ENCODE assay signal across 11 cellular contexts in the genomic region with DNA sequence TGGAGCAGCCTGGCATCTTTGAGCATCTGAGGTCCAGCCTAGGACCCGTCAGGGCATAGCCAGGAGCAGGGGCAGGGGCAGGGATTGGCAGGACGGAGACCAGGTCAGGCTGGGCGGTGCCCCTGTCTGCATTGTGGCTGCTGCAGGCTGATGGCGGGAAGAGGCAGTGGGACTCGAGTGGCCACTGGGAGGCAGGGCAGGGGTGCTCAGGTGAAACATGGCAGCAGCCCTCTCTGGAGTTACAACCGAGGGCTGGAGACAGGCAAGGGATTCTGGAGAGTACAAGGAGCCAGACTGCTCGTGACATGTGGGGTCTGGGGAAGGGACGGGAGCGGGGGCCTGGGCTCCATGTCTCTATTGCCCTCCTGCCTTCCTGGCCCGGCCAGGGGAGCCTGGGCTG.
A peak's percentile ranks its signal among the peaks of the same experiment; 100 is the strongest.
DNase-seq lines count a peak whose midpoint lies in the region; ATAC-seq, FAIRE-seq and TF ChIP-seq lines count a peak whose summit lies in the region.
"Had no signal": no experiment of that assay in that cellular context is flagged by ENCODE, and none has a peak within 500 bp of the region (broad histone marks: within the 10 kb centered on the region; RNA-seq: fewer than 3 reads in every experiment).

No MANE protein-coding gene starts in this region.

- 30 to 57% (median 50%) methylated on average over 9 to 10 of the region's 10 CpGs for WGBS in small intestine, 3 donors

- H3K4me1 Mint-ChIP-seq in activated CD8-positive, alpha-beta T cell treated with anti-CD3 and anti-CD28 coated beads for 36 hours (ENCODE audit: low read depth), result peaks cover 11% of the 10 kb centered on the region
- peaks cover 12% of the 10 kb centered on the region for H3K4me1 Mint-ChIP-seq in activated CD8-positive, alpha-beta T cell treated with anti-CD3 and anti-CD28 coated beads, Interleukin-2, amount 10 ng/mL, durations not matched to agents 7 days and 5 days (ENCODE audit: low read depth)
- peaks cover 8% of the 10 kb centered on the region for H3K4me1 Mint-ChIP-seq in endothelial cell (ENCODE audit: unreplicated experiment)

- POLR2A ChIA-PET in activated CD8-positive, alpha-beta T cell treated with anti-CD3 and anti-CD28 coated beads for 36 hours (lab: Charles Lee), result no interaction called here
- POLR2A ChIA-PET in activated CD8-positive, alpha-beta T cell treated with anti-CD3 and anti-CD28 coated beads, Interleukin-2, amount 10 ng/mL, durations not matched to agents 7 days and 5 days (lab: Charles Lee), result no interaction called here

- peaks cover 11% of the 10 kb centered on the region for H3K9me3 Mint-ChIP-seq in activated CD8-positive, alpha-beta T cell treated with anti-CD3 and anti-CD28 coated beads for 36 hours
- H3K9me3 Mint-ChIP-seq in activated CD8-positive, alpha-beta T cell treated with anti-CD3 and anti-CD28 coated beads, Interleukin-2, amount 10 ng/mL, durations not matched to agents 7 days and 5 days (ENCODE audit: insufficient read depth), result no peaks in the 10 kb centered on the region
- no peaks in the 10 kb centered on the region for H3K9me3 Mint-ChIP-seq in endothelial cell (ENCODE audit: unreplicated experiment)

- peak; percentile 30 for DNase-seq in activated CD8-positive, alpha-beta T cell treated with anti-CD3 and anti-CD28 coated beads for 36 hours
- DNase-seq in activated CD8-positive, alpha-beta T cell treated with anti-CD3 and anti-CD28 coated beads, Interleukin-2, amount 10 ng/mL, durations not matched to agents 7 days and 5 days, result no peak
- peak; percentile 15 for DNase-seq in NCI-H774 (lab: John Stamatoyannopoulos, UW)
- peak; percentile 18 for DNase-seq in endothelial cell (ENCODE audit: low spot score)
- DNase-seq in small intestine, result peak; percentile 3
- no peak for DNase-seq in mesenteric fat pad (ENCODE audit: low spot score)
- DNase-seq in mucosa of descending colon, result no peak
- DNase-seq: activated CD4-positive, CD25-positive, alpha-beta regulatory T cell; NCI-H2029 treated with DMSO at 0.1 percent for 48 hours had no signal

- H3K27me3 ChIP-seq in small intestine (ENCODE audit: control insufficient read depth in 2 of 2, insufficient read depth in 2 of 2, low read length in 2 of 2), result peaks cover 0 to 2% of the 10 kb centered on the region in 2 donors

- no peak for TF ChIP-seq CTCF in activated CD8-positive, alpha-beta T cell treated with anti-CD3 and anti-CD28 coated beads for 36 hours (IDR thresholded peaks at IDR 0.05)
- no peak for TF ChIP-seq CTCF in endothelial cell (IDR thresholded peaks at IDR 0.05; ENCODE audit: unreplicated experiment)
- TF ChIP-seq CTCF in mucosa of descending colon (IDR thresholded peaks at IDR 0.05), result no peak

- no peaks in the 10 kb centered on the region for H3K36me3 Mint-ChIP-seq in activated CD8-positive, alpha-beta T cell treated with anti-CD3 and anti-CD28 coated beads for 36 hours (ENCODE audit: low read depth)
- H3K36me3 Mint-ChIP-seq in activated CD8-positive, alpha-beta T cell treated with anti-CD3 and anti-CD28 coated beads, Interleukin-2, amount 10 ng/mL, durations not matched to agents 7 days and 5 days (ENCODE audit: low read depth), result no peaks in the 10 kb centered on the region
- no peaks in the 10 kb centered on the region for H3K36me3 Mint-ChIP-seq in endothelial cell (ENCODE audit: low read depth, unreplicated experiment)
- H3K36me3 Mint-ChIP-seq: brain had no signal

- no peaks in the 10 kb centered on the region for H3K4me1 ChIP-seq in small intestine (ENCODE audit: control insufficient read depth in 2 of 2, insufficient read depth in 1 of 2, low read depth in 1 of 2, low read length in 1 of 2)
- no peaks in the 10 kb centered on the region for H3K4me1 ChIP-seq in mucosa of descending colon (ENCODE audit: low read depth)

- H3K27ac ChIP-seq in small intestine (ENCODE audit: low read depth in 1 of 2, low read length in 1 of 2), result no peak overlapping the region

- peaks cover 9% of the 10 kb centered on the region for H3K27me3 Mint-ChIP-seq in activated CD8-positive, alpha-beta T cell treated with anti-CD3 and anti-CD28 coated beads for 36 hours
- H3K27me3 Mint-ChIP-seq in activated CD8-positive, alpha-beta T cell treated with anti-CD3 and anti-CD28 coated beads, Interleukin-2, amount 10 ng/mL, durations not matched to agents 7 days and 5 days (ENCODE audit: low read depth), result peaks cover 4% of the 10 kb centered on the region
- H3K27me3 Mint-ChIP-seq in endothelial cell (ENCODE audit: unreplicated experiment), result peaks cover 7% of the 10 kb centered on the region

- H3K9me3 ChIP-seq in small intestine (ENCODE audit: control insufficient read depth, low read depth) (peaks cover 4% of the 10 kb centered on the region), mucosa of descending colon (no peaks in the 10 kb centered on the region)

- H3K36me3 ChIP-seq in small intestine (ENCODE audit: control insufficient read depth in 2 of 2, insufficient read depth in 2 of 2, low read length in 2 of 2), result no peaks in the 10 kb centered on the region
- no peaks in the 10 kb centered on the region for H3K36me3 ChIP-seq in mucosa of descending colon (ENCODE audit: low read depth)

- CTCF ChIA-PET in activated CD8-positive, alpha-beta T cell treated with anti-CD3 and anti-CD28 coated beads for 36 hours (lab: Charles Lee), result no interaction called here
- CTCF ChIA-PET in activated CD8-positive, alpha-beta T cell treated with anti-CD3 and anti-CD28 coated beads, Interleukin-2, amount 10 ng/mL, durations not matched to agents 7 days and 5 days (lab: Charles Lee), result no interaction called here

- no peak overlapping the region for H3K4me3 ChIP-seq in small intestine (ENCODE audit: low read depth in 1 of 2, low read length in 2 of 2)
- H3K4me3 ChIP-seq in mucosa of descending colon, result no peak overlapping the region

- intact Hi-C loops in activated CD8-positive, alpha-beta T cell treated with anti-CD3 and anti-CD28 coated beads for 36 hours (cut with micrococcal nuclease), result no loop called here
- intact Hi-C loops in mucosa of descending colon (cut with DNase I, micrococcal nuclease), result no loop called here

- no peak for FAIRE-seq in small intestine (lab: Jason Lieb, UNC)

- H3K4me3 Mint-ChIP-seq in activated CD8-positive, alpha-beta T cell treated with anti-CD3 and anti-CD28 coated beads for 36 hours, result no peak overlapping the region
- no peak overlapping the region for H3K4me3 Mint-ChIP-seq in activated CD8-positive, alpha-beta T cell treated with anti-CD3 and anti-CD28 coated beads, Interleukin-2, amount 10 ng/mL, durations not matched to agents 7 days and 5 days
- H3K4me3 Mint-ChIP-seq in endothelial cell (ENCODE audit: unreplicated experiment), result no peak overlapping the region
- H3K4me3 Mint-ChIP-seq: brain had no signal

- no peak overlapping the region for H3K27ac Mint-ChIP-seq in activated CD8-positive, alpha-beta T cell treated with anti-CD3 and anti-CD28 coated beads for 36 hours
- no peak overlapping the region for H3K27ac Mint-ChIP-seq in activated CD8-positive, alpha-beta T cell treated with anti-CD3 and anti-CD28 coated beads, Interleukin-2, amount 10 ng/mL, durations not matched to agents 7 days and 5 days
- H3K27ac Mint-ChIP-seq in endothelial cell (ENCODE audit: unreplicated experiment), result no peak overlapping the region

- no peak for ATAC-seq in activated CD8-positive, alpha-beta T cell treated with anti-CD3 and anti-CD28 coated beads for 36 hours
- no peak for ATAC-seq in activated CD8-positive, alpha-beta T cell treated with anti-CD3 and anti-CD28 coated beads, Interleukin-2, amount 10 ng/mL, durations not matched to agents 7 days and 5 days
- ATAC-seq in HG03442 (IDR thresholded peaks at IDR 0.05; ENCODE audit: unreplicated experiment) (no peak), mucosa of descending colon (no peak)

Comparison
In these comparisons a context has a peak if more than half of its experiments do, and no peak if none do; other contexts are left out.
1. DNase-seq: peak in activated CD8-positive, alpha-beta T cell treated with anti-CD3 and anti-CD28 coated beads for 36 hours (single experiment), NCI-H774 (single experiment), endothelial cell (single experiment) and small intestine (single experiment); none in activated CD8-positive, alpha-beta T cell treated with anti-CD3 and anti-CD28 coated beads, Interleukin-2, amount 10 ng/mL, durations not matched to agents 7 days and 5 days (single experiment), mesenteric fat pad (single experiment) and mucosa of descending colon (0 of 3).